ENCODE assay signal across 27 cellular contexts in the genomic region with DNA sequence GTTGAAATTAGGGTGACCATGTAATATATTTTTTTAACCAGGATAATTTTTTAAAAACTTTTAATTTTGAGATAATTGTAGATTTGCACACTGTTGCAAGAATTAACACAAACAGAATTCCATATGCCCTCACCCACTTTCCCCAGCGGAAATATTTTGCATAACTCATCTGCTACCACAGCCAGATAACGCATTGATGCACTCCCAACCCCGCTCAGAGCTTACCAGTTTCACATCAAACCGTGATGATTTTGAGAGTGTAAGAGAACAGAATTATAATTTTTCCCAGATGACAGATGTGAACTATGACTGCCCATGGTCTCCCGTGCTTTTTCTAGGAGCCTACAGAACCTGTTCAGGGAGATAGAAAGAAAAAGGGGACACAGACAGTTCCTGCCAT. TPM values are rescaled to one million over a fixed set of nuclear protein-coding genes. Genes with fewer than 3 reads are reported as not detected.
DNase-seq lines count a peak whose midpoint lies in the region; ATAC-seq, FAIRE-seq and TF ChIP-seq lines count a peak whose summit lies in the region.
"Had no signal": no experiment of that assay in that cellular context is flagged by ENCODE, and none has a peak within 500 bp of the region (broad histone marks: within the 10 kb centered on the region; RNA-seq: fewer than 3 reads in every experiment).

No MANE protein-coding gene starts in this region.

- no peak overlapping the region for H2AFZ ChIP-seq in HepG2 (ENCODE audit: low read length)

- H3K4me3 ChIP-seq in liver (ENCODE audit: low read depth in 1 of 3, low read length in 3 of 3) (no peak overlapping the region), HepG2 (replicated peaks in 1 of 3; ENCODE audit: insufficient read depth in 1 of 3, low read depth in 2 of 3, low read length in 3 of 3) (no peak overlapping the region), right lobe of liver (no peak overlapping the region)
- H3K4me3 ChIP-seq: A549; BLaER1 treated with 17β-estradiol and CSF1 and Interleukin-3, amounts not matched to agents 10 nM and 100 nM; GM12878; HAP-1 had no signal

- H3K9me3 Mint-ChIP-seq in stimulated activated naive B cell treated with anti-CD40 and anti-IgM and Interleukin-4, amounts not matched to agents 10 μg/mL and 1 μg/mL and 100 μg/mL, for 72 hours = no peaks in the 10 kb centered on the region
- H3K9me3 Mint-ChIP-seq: CD14-positive monocyte; CD4-positive, alpha-beta T cell; CD8-positive, alpha-beta memory T cell; HFFc6 had no signal

- no TSS peak for BruUV-seq in HepG2 (replicated peaks; lab: Mats Ljungman, UMichigan)

- no peak overlapping the region for H3K4me3 Mint-ChIP-seq in stimulated activated naive B cell treated with anti-CD40 and anti-IgM and Interleukin-4, amounts not matched to agents 10 μg/mL and 1 μg/mL and 100 μg/mL, for 72 hours
- H3K4me3 Mint-ChIP-seq: CD4-positive, alpha-beta T cell; CD8-positive, alpha-beta memory T cell; HFFc6 had no signal

- H3K4me1 Mint-ChIP-seq in stimulated activated naive B cell treated with anti-CD40 and anti-IgM and Interleukin-4, amounts not matched to agents 10 μg/mL and 1 μg/mL and 100 μg/mL, for 72 hours = no peaks in the 10 kb centered on the region
- H3K4me1 Mint-ChIP-seq: CD14-positive monocyte had no signal

- no peaks in the 10 kb centered on the region for H3K36me3 Mint-ChIP-seq in stimulated activated naive B cell treated with anti-CD40 and anti-IgM and Interleukin-4, amounts not matched to agents 10 μg/mL and 1 μg/mL and 100 μg/mL, for 72 hours
- H3K36me3 Mint-ChIP-seq: CD14-positive monocyte; CD8-positive, alpha-beta memory T cell had no signal

- H3K36me3 ChIP-seq in liver (ENCODE audit: control insufficient read depth in 4 of 4, insufficient read depth in 3 of 4, low read depth in 1 of 4, low read length in 3 of 4) (no peaks in the 10 kb centered on the region), HepG2 (replicated peaks in 1 of 2; ENCODE audit: control insufficient read depth in 1 of 2, insufficient read depth in 2 of 2, low read length in 2 of 2) (no peaks in the 10 kb centered on the region), right lobe of liver (no peaks in the 10 kb centered on the region)
- H3K36me3 ChIP-seq: BE2C; BLaER1 treated with 17β-estradiol and CSF1 and Interleukin-3, amounts not matched to agents 10 nM and 100 nM; HAP-1 had no signal

- no peak overlapping the region for H3K4me2 ChIP-seq in HepG2 (ENCODE audit: low read depth, low read length)
- H3K4me2 ChIP-seq: A549; BLaER1 treated with 17β-estradiol and CSF1 and Interleukin-3, amounts not matched to agents 10 nM and 100 nM had no signal

- WGBS in liver = 68% methylated on average over 5 of the region's 5 CpGs
- 78% methylated on average over 5 of the region's 5 CpGs for WGBS in HepG2 (ENCODE audit: low lambda C conversion rate)
- 56% methylated on average over 5 of the region's 5 CpGs for WGBS in right lobe of liver (ENCODE audit: insufficient coverage, low coverage, low lambda C conversion rate, missing lambda C conversion rate)

- FAIRE-seq in HepG2 (lab: Jason Lieb, UNC) = no peak
- FAIRE-seq: A549, D721Med, GM12878, GM19239, H54 had no signal

- peaks cover 7% of the 10 kb centered on the region in 2 donors for H3K27me3 Mint-ChIP-seq in stimulated activated naive B cell treated with anti-CD40 and anti-IgM and Interleukin-4, amounts not matched to agents 10 μg/mL and 1 μg/mL and 100 μg/mL, for 72 hours
- H3K27me3 Mint-ChIP-seq: CD4-positive, alpha-beta T cell had no signal

- H3K27me3 ChIP-seq in liver (ENCODE audit: control insufficient read depth in 4 of 4, insufficient read depth in 4 of 4, low read length in 3 of 4) = no peaks in the 10 kb centered on the region
- H3K27me3 ChIP-seq in HepG2 (ENCODE audit: control insufficient read depth in 1 of 2, insufficient read depth in 2 of 2, low read length in 2 of 2) = no peaks in the 10 kb centered on the region
- H3K27me3 ChIP-seq in right lobe of liver = no peaks in the 10 kb centered on the region
- H3K27me3 ChIP-seq: BE2C; BLaER1 treated with 17β-estradiol and CSF1 and Interleukin-3, amounts not matched to agents 10 nM and 100 nM had no signal

- DNase-seq in HepG2 (ENCODE audit: low spot score) (no peak), amniotic epithelial cell (ENCODE audit: low read depth) (peak; percentile 74), right lobe of liver (no peak), occipital lobe (lab: John Stamatoyannopoulos, UW) (no peak)
- no peak for DNase-seq in stimulated activated naive B cell treated with anti-CD40 and anti-IgM and Interleukin-4, amounts not matched to agents 10 μg/mL and 1 μg/mL and 100 μg/mL, for 72 hours
- no peak for DNase-seq in stimulated activated naive CD4-positive, alpha-beta T cell (lab: John Stamatoyannopoulos, UW)
- DNase-seq: 8988T; ACHN; AML-193; BE2C; CD4-positive, alpha-beta T cell; CD8-positive, alpha-beta memory T cell; DMS 273 treated with DMSO at 0.1 percent for 48 hours; DMS79; EL; GDM1; GOT3; HFFc6 had no signal

- H3K4me1 ChIP-seq in liver (ENCODE audit: control insufficient read depth in 4 of 4, insufficient read depth in 4 of 4, low read length in 3 of 4) (peaks cover 15 to 60% (median 48%) of the 10 kb centered on the region in 4 donors), HepG2 (ENCODE audit: insufficient read depth, low read length) (peaks cover 77% of the 10 kb centered on the region), right lobe of liver (peaks cover 0 to 57% (median 23%) of the 10 kb centered on the region in 4 donors)
- H3K4me1 ChIP-seq: A549; BE2C; BLaER1 treated with 17β-estradiol and CSF1 and Interleukin-3, amounts not matched to agents 10 nM and 100 nM; HAP-1 had no signal

- H3K9ac ChIP-seq in liver (ENCODE audit: low read depth in 1 of 2, low read length in 2 of 2) (no peak overlapping the region), HepG2 (ENCODE audit: insufficient read depth, low read depth, low read length) (no peak overlapping the region)
- H3K9ac ChIP-seq: BLaER1 treated with 17β-estradiol and CSF1 and Interleukin-3, amounts not matched to agents 10 nM and 100 nM had no signal

- CTCF ChIA-PET in HepG2 (lab: Yijun Ruan, JAX; ENCODE audit: low intra/inter-chr PET ratio, low total read pairs) = no interaction called here

- TF ChIP-seq CTCF in liver (IDR thresholded peaks at IDR 0.05; ENCODE audit: low read depth, low read length, missing input control) (no peak), HepG2 (CRISPR knock-in tag; IDR thresholded peaks at IDR 0.05) (no peak), right lobe of liver (IDR thresholded peaks at IDR 0.05) (no peak)

- H3K9me3 ChIP-seq in liver (ENCODE audit: control insufficient read depth in 4 of 4, low read length in 3 of 4) (no peaks in the 10 kb centered on the region), HepG2 (ENCODE audit: low read length) (no peaks in the 10 kb centered on the region), right lobe of liver (no peaks in the 10 kb centered on the region)
- H3K9me3 ChIP-seq: A549; BE2C; BLaER1 treated with 17β-estradiol and CSF1 and Interleukin-3, amounts not matched to agents 10 nM and 100 nM; HAP-1 had no signal

- TF ChIP-seq RAD21 in liver (IDR thresholded peaks at IDR 0.05) (no peak), HepG2 (CRISPR knock-in tag; IDR thresholded peaks at IDR 0.05) (no peak)

- no peak overlapping the region for H3K27ac Mint-ChIP-seq in stimulated activated naive B cell treated with anti-CD40 and anti-IgM and Interleukin-4, amounts not matched to agents 10 μg/mL and 1 μg/mL and 100 μg/mL, for 72 hours
- H3K27ac Mint-ChIP-seq: CD4-positive, alpha-beta T cell; HFFc6 had no signal

- H3K79me2 ChIP-seq in HepG2 (ENCODE audit: insufficient read depth, low read length) = no peaks in the 10 kb centered on the region

- intact Hi-C loops in HepG2 (cut with micrococcal nuclease; ENCODE audit: unreplicated experiment) (no loop called here), right lobe of liver (cut with DNase I) (no loop called here)

- POLR2A ChIA-PET in HepG2 (lab: Yijun Ruan, JAX) = no interaction called here

- TF ChIP-seq EP300 in HepG2 (IDR thresholded peaks at IDR 0.05; ENCODE audit: low read depth in 2 of 2, low read length in 2 of 2) = no peak
- no peak for TF ChIP-seq EP300 in HepG2 (CRISPR knock-in tag; IDR thresholded peaks at IDR 0.05; ENCODE audit: borderline replicate concordance)

- TF ChIP-seq POLR2A in HepG2 (IDR thresholded peaks at IDR 0.05; ENCODE audit: insufficient read depth in 1 of 2, low read depth in 2 of 2, low read length in 2 of 2) = no peak
- TF ChIP-seq POLR2A in right lobe of liver (IDR thresholded peaks at IDR 0.05) = no peak

- no peaks in the 10 kb centered on the region for H4K20me1 ChIP-seq in HepG2 (ENCODE audit: insufficient read depth, low read length)
- H4K20me1 ChIP-seq: BLaER1 treated with 17β-estradiol and CSF1 and Interleukin-3, amounts not matched to agents 10 nM and 100 nM had no signal

- peak overlapping the region; percentile 52 to 89 for H3K27ac ChIP-seq in liver (ENCODE audit: low read depth in 1 of 2, low read length in 2 of 2)
- H3K27ac ChIP-seq in HepG2 (ENCODE audit: extremely low read length, insufficient read depth, low read length) = no peak overlapping the region
- peak overlapping the region in 2 of 3 donors; percentile 21 to 22 for H3K27ac ChIP-seq in right lobe of liver
- H3K27ac ChIP-seq: A549; BLaER1 treated with 17β-estradiol and CSF1 and Interleukin-3, amounts not matched to agents 10 nM and 100 nM had no signal

- ATAC-seq in HepG2 (no peak), right lobe of liver (no peak)
- no peak for ATAC-seq in stimulated activated naive B cell treated with anti-CD40 and anti-IgM and Interleukin-4, amounts not matched to agents 10 μg/mL and 1 μg/mL and 100 μg/mL, for 72 hours (replicated peaks)
- ATAC-seq: A549, GM12878 had no signal

- in situ Hi-C loops in HepG2 (cut with HindIII; ENCODE audit: extremely low pct_ligation_motif_present, low pct_unique_long_range_greater_than_20kb) = no loop called here

RNA-seq across cellular contexts. Expression of gene LDLRAD4, which starts 35.2 kb away (rescaled TPM):
- total RNA-seq in liver (10 to 100 TPM; 15.6 to 41.7 TPM), HepG2 (2016; rRNA removed; fragmentation: Illumina TruSeq; extraction: Trizol) (10.4 and 13.6 TPM in 2 replicates), right lobe of liver (10 to 100 TPM; 10.6 to 66.4 (median 18.7) TPM), occipital lobe (129 TPM)
- polyA plus RNA-seq in liver (1 to 10 TPM; 4.8 to 9.8 TPM), HepG2 (2011; rRNA removed) (11.8 and 20.9 TPM in 2 replicates)
- total RNA-seq in HepG2 (2016; cell fraction: cytosol; rRNA removed; fragmentation: Illumina TruSeq; extraction: Trizol; ENCODE audit: low read depth) = 6.1 and 8.9 TPM in 2 replicates
- total RNA-seq in HepG2 (2016; cell fraction: insoluble cytoplasmic fraction; rRNA removed; fragmentation: Illumina TruSeq; extraction: Trizol) = 12.4 and 15.9 TPM in 2 replicates
- 11.2 and 12.8 TPM in 2 replicates for total RNA-seq in HepG2 (2016; cell fraction: membrane; rRNA removed; fragmentation: Illumina TruSeq; extraction: Trizol)
- total RNA-seq in HepG2 (2016; cell fraction: nucleus; rRNA removed; fragmentation: Illumina TruSeq; extraction: Trizol) = 18.3 and 32.5 TPM in 2 replicates
- 7.9 and 14.0 TPM in 2 replicates for polyA plus RNA-seq in HepG2 (2011; cell fraction: cytosol; rRNA removed)
- 35.4 and 60.5 TPM in 2 replicates for polyA plus RNA-seq in HepG2 (2011; cell fraction: nucleus; rRNA removed)
- 7.9 and 15.6 TPM in 2 replicates for polyA plus RNA-seq in HepG2 (2012)
- polyA plus RNA-seq in HepG2 (2016; cell fraction: cytosol; fragmentation: Illumina TruSeq; extraction: Trizol; ENCODE audit: low read depth) = 9.0 and 9.7 TPM in 2 replicates
- polyA plus RNA-seq in HepG2 (2016; cell fraction: insoluble cytoplasmic fraction; fragmentation: Illumina TruSeq; extraction: Trizol; ENCODE audit: low read depth) = 12.7 and 13.9 TPM in 2 replicates
- polyA plus RNA-seq in HepG2 (2016; cell fraction: membrane; fragmentation: Illumina TruSeq; extraction: Trizol; ENCODE audit: low read depth) = 12.9 and 14.9 TPM in 2 replicates
- polyA plus RNA-seq in HepG2 (2016; cell fraction: nucleus; fragmentation: Illumina TruSeq; extraction: Trizol; ENCODE audit: insufficient read depth, low read depth) = 20.5 and 30.2 TPM in 2 replicates
- polyA minus RNA-seq in HepG2 (2011; rRNA and poly(A)+ RNA removed; ENCODE audit: low replicate concordance) = 0.19 and 17.1 TPM in 2 replicates
- 5.8 and 10.2 TPM in 2 replicates for polyA minus RNA-seq in HepG2 (2011; cell fraction: cytosol; rRNA and poly(A)+ RNA removed)
- 34.9 and 52.0 TPM in 2 replicates for polyA minus RNA-seq in HepG2 (2011; cell fraction: nucleus; rRNA and poly(A)+ RNA removed)
- total RNA-seq: HFFc6 had no signal
